ENCODE assay signal across 8 cellular contexts in the genomic region with DNA sequence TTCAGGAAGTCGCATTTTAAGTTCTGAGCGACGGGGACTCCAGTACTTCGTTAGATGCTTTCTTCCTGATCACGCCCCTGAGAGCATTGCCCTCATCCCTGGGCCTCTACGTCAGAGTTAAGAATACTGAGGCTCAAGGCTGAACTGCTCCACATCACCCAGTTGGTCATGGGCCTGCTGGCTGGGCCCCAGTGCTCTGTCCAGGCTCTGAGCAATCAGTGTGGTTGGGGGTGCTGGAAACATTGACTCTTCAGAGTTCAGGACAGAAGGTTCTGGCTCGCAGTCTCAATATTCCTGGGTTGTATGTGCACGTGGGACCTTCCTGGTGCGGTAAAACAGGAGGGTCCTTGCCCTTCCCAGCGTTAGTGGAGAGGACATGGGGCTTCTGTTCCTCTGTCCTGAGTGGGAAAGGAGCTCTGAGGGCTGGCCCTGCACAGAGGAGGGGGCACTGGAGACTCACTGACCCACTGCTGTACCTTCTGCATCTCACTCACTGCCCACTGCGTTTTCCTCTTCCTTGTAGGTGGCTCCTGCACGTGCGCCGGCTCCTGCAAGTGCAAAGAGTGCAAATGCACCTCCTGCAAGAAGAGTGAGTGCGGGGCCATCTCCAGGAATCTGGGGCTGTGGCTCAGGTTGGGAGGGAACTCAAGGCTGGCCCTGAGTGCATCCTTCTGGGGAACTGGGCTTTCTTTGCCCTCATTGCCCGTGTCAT. TPM values are rescaled to one million over a fixed set of nuclear protein-coding genes. Genes with fewer than 3 reads are reported as not detected.
DNase-seq lines count a peak whose midpoint lies in the region; ATAC-seq and TF ChIP-seq lines count a peak whose summit lies in the region.
"Had no signal": no experiment of that assay in that cellular context is flagged by ENCODE, and none has a peak within 500 bp of the region (broad histone marks: within the 10 kb centered on the region; RNA-seq: fewer than 3 reads in every experiment).

No MANE protein-coding gene starts in this region.

- H3K27ac Mint-ChIP-seq in activated CD4-positive, alpha-beta memory T cell treated with anti-CD3 and anti-CD28 coated beads for 36 hours, result no peak overlapping the region

- peak overlapping the region; percentile 56 to 95 (median 70) for H3K4me3 ChIP-seq in heart left ventricle
- peak overlapping the region; percentile 81 for H3K4me3 ChIP-seq in rectal smooth muscle tissue (ENCODE audit: low read length)

- H3K27ac ChIP-seq in heart left ventricle, result peak overlapping the region; percentile 81 to 99 (median 96)
- peak overlapping the region; percentile 98 for H3K27ac ChIP-seq in rectal smooth muscle tissue (ENCODE audit: low read depth, low read length)

- no peak for TF ChIP-seq CTCF in heart left ventricle (IDR thresholded peaks at IDR 0.05)

- H3K9me3 Mint-ChIP-seq in activated CD4-positive, alpha-beta memory T cell treated with anti-CD3 and anti-CD28 coated beads for 36 hours, result no peaks in the 10 kb centered on the region

- H3K36me3 ChIP-seq in heart left ventricle (no peaks in the 10 kb centered on the region), rectal smooth muscle tissue (ENCODE audit: control insufficient read depth, insufficient read depth, low read length) (no peaks in the 10 kb centered on the region)

- peak overlapping the region; percentile 53 for H3K4me3 Mint-ChIP-seq in activated CD4-positive, alpha-beta memory T cell treated with anti-CD3 and anti-CD28 coated beads for 36 hours

- no peaks in the 10 kb centered on the region for H3K9me3 ChIP-seq in heart left ventricle

- CTCF ChIA-PET in activated CD4-positive, alpha-beta memory T cell treated with anti-CD3 and anti-CD28 coated beads for 36 hours (lab: Charles Lee), result interaction anchor here (0.7 to 1.5 kb wide), 4 partner anchors 8 to 49 kb away, joined by 3 to 5 read pairs (median 4); no protein-coding TSS in a partner anchor

- H3K27me3 ChIP-seq in heart left ventricle (no peaks in the 10 kb centered on the region), rectal smooth muscle tissue (ENCODE audit: control insufficient read depth, insufficient read depth, low read length) (peaks cover 2% of the 10 kb centered on the region)

- no peak for TF ChIP-seq POLR2A in heart left ventricle (IDR thresholded peaks at IDR 0.05)

- intact Hi-C loops in activated CD4-positive, alpha-beta memory T cell treated with anti-CD3 and anti-CD28 coated beads for 36 hours (cut with micrococcal nuclease), result loop anchor here (1.0 kb wide), 1 partner anchor 18 kb away; the partner anchor contains the start of gene MT2A
- intact Hi-C loops in heart left ventricle (cut with DNase I), result loop anchor here in 5 of 10 donors (1.0 to 5.0 kb wide), 4 partner anchors 15 to 56 kb away; partner anchors contain the start of genes MT2A (in 3 of the 5) and MT1X (in 1 of the 5)

- POLR2A ChIA-PET in activated CD4-positive, alpha-beta memory T cell treated with anti-CD3 and anti-CD28 coated beads for 36 hours (lab: Charles Lee), result interaction anchor here (0.9 to 1.5 kb wide), 3 partner anchors 11 to 57 kb away, joined by 3 to 7 read pairs (median 4); partner anchors contain the start of genes MT1X and MT2A

- H3K9ac ChIP-seq in rectal smooth muscle tissue (ENCODE audit: low read length), result peak overlapping the region; percentile 88

- peaks cover 12% of the 10 kb centered on the region for H3K4me1 Mint-ChIP-seq in activated CD4-positive, alpha-beta memory T cell treated with anti-CD3 and anti-CD28 coated beads for 36 hours (ENCODE audit: low read depth)

- no peak for DNase-seq in activated CD4-positive, alpha-beta memory T cell treated with anti-CD3 and anti-CD28 coated beads for 36 hours
- peak in 4 of 5 donors; percentile 61 to 90 (median 74) for DNase-seq in heart left ventricle
- DNase-seq in NCI-H1105 treated with DMSO at 0.1 percent for 48 hours (lab: John Stamatoyannopoulos, UW), result no peak
- no peak for DNase-seq in NCI-H345 treated with DMSO at 0.1 percent for 48 hours (lab: John Stamatoyannopoulos, UW; ENCODE audit: unreplicated experiment)
- DNase-seq in KBM-7, result no peak

- H3K27me3 Mint-ChIP-seq in activated CD4-positive, alpha-beta memory T cell treated with anti-CD3 and anti-CD28 coated beads for 36 hours, result peaks cover 28% of the 10 kb centered on the region

- 31 to 35% (median 32%) methylated on average over 12 to 16 of the region's 16 CpGs for WGBS in heart left ventricle, 4 donors

- no peaks in the 10 kb centered on the region for H3K36me3 Mint-ChIP-seq in activated CD4-positive, alpha-beta memory T cell treated with anti-CD3 and anti-CD28 coated beads for 36 hours

- peaks cover 0 to 30% (median 14%) of the 10 kb centered on the region in 12 donors for H3K4me1 ChIP-seq in heart left ventricle
- H3K4me1 ChIP-seq in rectal smooth muscle tissue (ENCODE audit: control insufficient read depth, insufficient read depth, low read length), result peaks cover 6% of the 10 kb centered on the region

- peak; percentile 10 for ATAC-seq in HG02588 (IDR thresholded peaks at IDR 0.05; ENCODE audit: unreplicated experiment)
- peak; percentile 84 to 89 (median 86) for ATAC-seq in heart left ventricle

- in situ Hi-C loops in KBM-7 (cut with MboI; ENCODE audit: low pct_unique_long_range_greater_than_20kb, low sequenced_read_pairs), result no loop called here

RNA-seq across cellular contexts. Expression of gene MT1E, which starts 0.5 kb away (rescaled TPM):
- 1 to 10 TPM; 4.4 to 4.8 TPM for total RNA-seq in activated CD4-positive, alpha-beta memory T cell treated with anti-CD3 and anti-CD28 coated beads for 36 hours
- 100 to 1,000 TPM in 5 of 9 donors, 10 to 100 TPM in 4; 64.8 to 192 (median 103) TPM for total RNA-seq in heart left ventricle
- polyA plus RNA-seq in heart left ventricle, result 100 to 1,000 TPM in 1 of 2 donors, 10 to 100 TPM in 1; 33.3 to 172 TPM

RNA-seq across cellular contexts. Expression of gene MT1M, which starts 6.4 kb away (rescaled TPM):
- total RNA-seq in activated CD4-positive, alpha-beta memory T cell treated with anti-CD3 and anti-CD28 coated beads for 36 hours, result not detected
- total RNA-seq in heart left ventricle, result 10 to 100 TPM in 1 of 9 donors, 1 to 10 TPM in 6, under 1 TPM in 2; 0.61 to 16.2 (median 2.2) TPM
- polyA plus RNA-seq in heart left ventricle, result 10 to 100 TPM in 1 of 2 donors, 1 to 10 TPM in 1; 7.4 to 11.2 TPM
- total RNA-seq: T-helper 1 cell treated with Interleukin-12 subunit alpha and Interleukin-12 subunit beta and Interleukin-4 antibody, amounts not matched to agents 30 ng/mL and 1 ng/mL, for 36 hours had no signal

RNA-seq across cellular contexts. Expression of gene MT1A, which starts 12.4 kb away (rescaled TPM):
- total RNA-seq in activated CD4-positive, alpha-beta memory T cell treated with anti-CD3 and anti-CD28 coated beads for 36 hours, result under 1 TPM in 1 of 2 experiments, not detected in 1; 0.94 TPM
- 10 to 100 TPM in 2 of 9 donors, 1 to 10 TPM in 6, under 1 TPM in 1; 0.92 to 30.1 (median 3.3) TPM for total RNA-seq in heart left ventricle
- 10 to 100 TPM in 1 of 2 donors, 1 to 10 TPM in 1; 8.4 to 43.3 TPM for polyA plus RNA-seq in heart left ventricle
- total RNA-seq: T-helper 1 cell treated with Interleukin-12 subunit alpha and Interleukin-12 subunit beta and Interleukin-4 antibody, amounts not matched to agents 30 ng/mL and 1 ng/mL, for 36 hours had no signal

RNA-seq across cellular contexts. Expression of gene MT2A, which starts 17.7 kb away (rescaled TPM):
- total RNA-seq in activated CD4-positive, alpha-beta memory T cell treated with anti-CD3 and anti-CD28 coated beads for 36 hours, result 100 to 1,000 TPM; 102 to 105 TPM
- total RNA-seq in heart left ventricle, result 100 to 1,000 TPM in 6 of 9 donors, 10 to 100 TPM in 3; 44.3 to 318 (median 125) TPM
- 100 to 1,000 TPM; 105 to 299 TPM for polyA plus RNA-seq in heart left ventricle

RNA-seq across cellular contexts. Expression of gene MT1B, which starts 25.6 kb away (rescaled TPM):
- not detected for total RNA-seq in activated CD4-positive, alpha-beta memory T cell treated with anti-CD3 and anti-CD28 coated beads for 36 hours
- not detected for total RNA-seq in heart left ventricle
- not detected for polyA plus RNA-seq in heart left ventricle
- total RNA-seq: T-helper 1 cell treated with Interleukin-12 subunit alpha and Interleukin-12 subunit beta and Interleukin-4 antibody, amounts not matched to agents 30 ng/mL and 1 ng/mL, for 36 hours had no signal

Comparison
In these comparisons a context has a peak if more than half of its experiments do, and no peak if none do; other contexts are left out.
1. DNase-seq: peak in heart left ventricle (4 of 5); none in activated CD4-positive, alpha-beta memory T cell treated with anti-CD3 and anti-CD28 coated beads for 36 hours (single experiment), NCI-H1105 treated with DMSO at 0.1 percent for 48 hours (single experiment), NCI-H345 treated with DMSO at 0.1 percent for 48 hours (single experiment) and KBM-7 (single experiment).
2. RNA of gene MT1E, which starts 0.5 kb away (total RNA-seq): 64.8 to 192 TPM in heart left ventricle; 4.4 to 4.8 TPM in activated CD4-positive, alpha-beta memory T cell treated with anti-CD3 and anti-CD28 coated beads for 36 hours; every median in the first group is over 10 times any median in the second.